8 cellular contexts compared by ENCODE assay signal in genomic region chr18:62186656-62187542, GRCh38. TPM values are rescaled to one million over a fixed set of nuclear protein-coding genes. Genes with fewer than 3 reads are reported as not detected.
DNase-seq lines count a peak whose midpoint lies in the region; ATAC-seq and TF ChIP-seq lines count a peak whose summit lies in the region.

PIGN (minus strand) TSS chr18:62187056; CDS start chr18:62161353, 25,703 bp downstream.
RELCH (plus strand) TSS chr18:62187255; CDS start chr18:62187506, 251 bp downstream.

- H3K27ac ChIP-seq in heart right ventricle (peak within 1 kb of the TSS; percentile 56 to 91 (median 83)), upper lobe of left lung (peak within 1 kb of the TSS; percentile 86 to 91 (median 86))

- peak; percentile 98 for DNase-seq in GM13976 (ENCODE audit: low spot score)
- DNase-seq in NCI-H146 treated with DMSO at 0.1 percent for 48 hours (lab: John Stamatoyannopoulos, UW; ENCODE audit: unreplicated experiment), result peak; percentile 100
- DNase-seq in amniotic stem cell (lab: John Stamatoyannopoulos, UW), result peak; percentile 97
- peak; percentile 90 to 98 for DNase-seq in heart right ventricle
- DNase-seq in posterior cingulate gyrus, result peak; percentile 91 to 99 (median 95)
- peak; percentile 92 to 98 for DNase-seq in upper lobe of left lung

- in situ Hi-C loops in GM13976 (cut with MboI; ENCODE audit: low sequenced_read_pairs, unreplicated experiment), result loop anchor here (25.0 kb wide), 3 partner anchors 250 to 800 kb away; no protein-coding TSS in a partner anchor

- no peak for TF ChIP-seq CTCF in GM13976 (IDR thresholded peaks at IDR 0.05; ENCODE audit: borderline replicate concordance, control extremely low read depth, extremely low read depth, insufficient read depth, missing control alignments)
- TF ChIP-seq CTCF in heart right ventricle (IDR thresholded peaks at IDR 0.05), result no peak
- TF ChIP-seq CTCF in upper lobe of left lung (IDR thresholded peaks at IDR 0.05), result peak in 1 of 6 experiments; percentile 19

- H3K4me3 ChIP-seq in heart right ventricle (peak within 1 kb of the TSS; percentile 72 to 100 (median 94)), upper lobe of left lung (peak within 1 kb of the TSS; percentile 86 to 100 (median 98))

- ATAC-seq in HG02870 (IDR thresholded peaks at IDR 0.05; ENCODE audit: unreplicated experiment) (peak; percentile 93), heart right ventricle (peak; percentile 98 to 99 (median 99)), upper lobe of left lung (ENCODE audit: low FRiP score in 2 of 2) (peak; percentile 99)

- no peaks in the 10 kb centered on the region for H3K27me3 ChIP-seq in heart right ventricle
- no peaks in the 10 kb centered on the region for H3K27me3 ChIP-seq in upper lobe of left lung

- peaks cover 0 to 53% (median 31%) of the 10 kb centered on the region in 9 donors for H3K4me1 ChIP-seq in heart right ventricle
- H3K4me1 ChIP-seq in upper lobe of left lung, result peaks cover 24 to 49% (median 34%) of the 10 kb centered on the region in 4 donors

- no peak for TF ChIP-seq EP300 in upper lobe of left lung (IDR thresholded peaks at IDR 0.05)

- H3K9me3 ChIP-seq in heart right ventricle (no peaks in the 10 kb centered on the region), upper lobe of left lung (no peaks in the 10 kb centered on the region)

- WGBS in heart right ventricle, 2 donors, result 0 to 1% methylated on average over 58 of the region's 58 CpGs
- WGBS in upper lobe of left lung, 2 donors, result 0% methylated on average over 20 to 39 of the region's 58 CpGs

- H3K36me3 ChIP-seq in heart right ventricle (no peaks in the 10 kb centered on the region), upper lobe of left lung (no peaks in the 10 kb centered on the region)

- TF ChIP-seq POLR2A in upper lobe of left lung (IDR thresholded peaks at IDR 0.05), result peak in 3 of 4 donors; percentile 75 to 92 (median 90)

- intact Hi-C loops in T-helper 1 cell treated with Interleukin-12 subunit alpha and Interleukin-12 subunit beta and Interleukin-4 antibody, amounts not matched to agents 30 ng/mL and 1 ng/mL, for 36 hours (cut with micrococcal nuclease), result loop anchor here (1.0 to 10.0 kb wide), 19 partner anchors 62 to 1788 kb away; partner anchors contain the start of genes KDSR, PHLPP1, RNF152 and SERPINB8
- intact Hi-C loops in heart right ventricle (cut with DNase I) (loop anchor here in 8 of 10 donors (2.0 to 10.0 kb wide), 9 partner anchors 60 to 798 kb away; no protein-coding TSS in a partner anchor), posterior cingulate gyrus (cut with DNase I) (loop anchor here (5.0 kb wide), 1 partner anchor 340 kb away; no protein-coding TSS in a partner anchor)

RNA-seq across cellular contexts. Expression of gene PIGN, which starts in this region (rescaled TPM):
- total RNA-seq in T-helper 1 cell treated with Interleukin-12 subunit alpha and Interleukin-12 subunit beta and Interleukin-4 antibody, amounts not matched to agents 30 ng/mL and 1 ng/mL, for 36 hours, result 28.0 and 28.3 TPM in 2 replicates
- 10 to 100 TPM; 14.4 to 31.6 (median 21.2) TPM for total RNA-seq in heart right ventricle
- 1 to 10 TPM; 4.4 to 5.6 TPM for polyA plus RNA-seq in heart right ventricle
- 10 to 100 TPM; 16.9 to 36.2 (median 21.7) TPM for total RNA-seq in upper lobe of left lung

RNA-seq across cellular contexts. Expression of gene RELCH, which starts in this region (rescaled TPM):
- total RNA-seq in T-helper 1 cell treated with Interleukin-12 subunit alpha and Interleukin-12 subunit beta and Interleukin-4 antibody, amounts not matched to agents 30 ng/mL and 1 ng/mL, for 36 hours, result 47.8 and 49.3 TPM in 2 replicates
- total RNA-seq in heart right ventricle (10 to 100 TPM; 12.1 to 21.0 (median 16.5) TPM), upper lobe of left lung (10 to 100 TPM; 27.8 to 66.7 (median 35.8) TPM)
- polyA plus RNA-seq in heart right ventricle, result 10 to 100 TPM in 1 of 2 donors, 1 to 10 TPM in 1; 4.1 to 14.6 TPM

Comparison
In these comparisons a context has a peak if more than half of its experiments do, and no peak if none do; other contexts are left out.
1. Peak in every context shown above with its lines: DNase-seq, ATAC-seq, H3K4me3 ChIP-seq and H3K27ac ChIP-seq.